ENCODE assay signal across 8 cellular contexts in the genomic region with DNA sequence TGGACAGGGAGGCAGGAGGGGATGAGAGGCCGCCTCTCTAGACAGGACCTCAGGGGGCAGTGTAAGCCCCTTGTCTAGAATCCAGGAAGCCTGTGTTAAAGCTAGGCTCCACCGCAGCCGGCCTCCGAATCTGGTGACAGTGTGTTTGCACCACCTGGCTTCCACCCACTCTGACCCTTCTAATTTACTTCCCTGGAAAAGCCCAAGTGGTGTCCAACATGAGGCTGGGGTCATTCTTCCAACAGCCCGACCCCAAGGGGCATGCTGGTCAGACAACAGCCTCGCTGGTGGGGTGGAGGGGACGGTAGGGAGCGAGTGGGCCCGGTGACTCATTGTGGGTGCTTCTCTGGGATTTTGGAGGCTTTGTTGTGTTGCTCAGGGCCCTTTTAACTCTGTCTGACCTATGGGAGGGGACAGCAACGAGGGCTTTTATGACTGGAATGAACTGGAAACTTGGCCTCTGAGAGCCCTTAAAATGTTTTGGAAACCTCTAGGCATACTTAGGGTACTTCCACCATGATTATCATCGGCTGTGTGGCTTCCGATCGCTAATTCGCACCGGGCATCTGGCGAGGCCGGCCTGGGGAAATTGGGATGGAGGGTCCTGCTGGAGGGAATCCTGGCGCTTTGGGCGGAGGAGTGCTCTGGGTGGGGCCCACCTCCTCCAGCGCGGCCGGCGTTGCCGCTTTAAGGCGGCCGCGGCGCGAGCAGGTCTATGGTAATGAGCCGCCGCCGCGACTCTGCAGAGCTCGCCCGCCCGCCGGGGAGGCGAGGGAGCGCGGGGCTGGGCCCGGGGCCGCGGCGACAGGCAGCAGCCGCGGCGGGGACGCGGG. TPM values are rescaled to one million over a fixed set of nuclear protein-coding genes. Genes with fewer than 3 reads are reported as not detected.
A peak's percentile ranks its signal among the peaks of the same experiment; 100 is the strongest.
DNase-seq lines count a peak whose midpoint lies in the region; ATAC-seq and TF ChIP-seq lines count a peak whose summit lies in the region.

A gene with protein sequence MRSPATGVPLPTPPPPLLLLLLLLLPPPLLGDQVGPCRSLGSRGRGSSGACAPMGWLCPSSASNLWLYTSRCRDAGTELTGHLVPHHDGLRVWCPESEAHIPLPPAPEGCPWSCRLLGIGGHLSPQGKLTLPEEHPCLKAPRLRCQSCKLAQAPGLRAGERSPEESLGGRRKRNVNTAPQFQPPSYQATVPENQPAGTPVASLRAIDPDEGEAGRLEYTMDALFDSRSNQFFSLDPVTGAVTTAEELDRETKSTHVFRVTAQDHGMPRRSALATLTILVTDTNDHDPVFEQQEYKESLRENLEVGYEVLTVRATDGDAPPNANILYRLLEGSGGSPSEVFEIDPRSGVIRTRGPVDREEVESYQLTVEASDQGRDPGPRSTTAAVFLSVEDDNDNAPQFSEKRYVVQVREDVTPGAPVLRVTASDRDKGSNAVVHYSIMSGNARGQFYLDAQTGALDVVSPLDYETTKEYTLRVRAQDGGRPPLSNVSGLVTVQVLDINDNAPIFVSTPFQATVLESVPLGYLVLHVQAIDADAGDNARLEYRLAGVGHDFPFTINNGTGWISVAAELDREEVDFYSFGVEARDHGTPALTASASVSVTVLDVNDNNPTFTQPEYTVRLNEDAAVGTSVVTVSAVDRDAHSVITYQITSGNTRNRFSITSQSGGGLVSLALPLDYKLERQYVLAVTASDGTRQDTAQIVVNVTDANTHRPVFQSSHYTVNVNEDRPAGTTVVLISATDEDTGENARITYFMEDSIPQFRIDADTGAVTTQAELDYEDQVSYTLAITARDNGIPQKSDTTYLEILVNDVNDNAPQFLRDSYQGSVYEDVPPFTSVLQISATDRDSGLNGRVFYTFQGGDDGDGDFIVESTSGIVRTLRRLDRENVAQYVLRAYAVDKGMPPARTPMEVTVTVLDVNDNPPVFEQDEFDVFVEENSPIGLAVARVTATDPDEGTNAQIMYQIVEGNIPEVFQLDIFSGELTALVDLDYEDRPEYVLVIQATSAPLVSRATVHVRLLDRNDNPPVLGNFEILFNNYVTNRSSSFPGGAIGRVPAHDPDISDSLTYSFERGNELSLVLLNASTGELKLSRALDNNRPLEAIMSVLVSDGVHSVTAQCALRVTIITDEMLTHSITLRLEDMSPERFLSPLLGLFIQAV (N-terminal part only) (plus strand): TSS at position 743 of the 833 bp plus-strand sequence. CDS start 541 bp downstream, outside the sequence.

- H3K4me1 Mint-ChIP-seq in endothelial cell (ENCODE audit: unreplicated experiment) (peaks cover 13% of the 10 kb centered on the region), mesothelial cell of epicardium (peaks cover 17% of the 10 kb centered on the region)

- H3K27ac Mint-ChIP-seq in endothelial cell (ENCODE audit: unreplicated experiment) (no peak within 1 kb of the TSS), mesothelial cell of epicardium (no peak within 1 kb of the TSS)

- CTCF ChIA-PET in AG04450 (lab: Charles Lee) = interaction anchor here (2.1 kb wide), 1 partner anchor 10 kb away, joined by 6 read pairs; no protein-coding TSS in a partner anchor

- H3K36me3 Mint-ChIP-seq in endothelial cell (ENCODE audit: low read depth, unreplicated experiment) = no peaks in the 10 kb centered on the region
- peaks cover 19% of the 10 kb centered on the region for H3K36me3 Mint-ChIP-seq in mesothelial cell of epicardium

- TF ChIP-seq CTCF in AG04450 (IDR thresholded peaks at IDR 0.05; ENCODE audit: low read depth, low read length) = no peak
- no peak for TF ChIP-seq CTCF in endothelial cell (IDR thresholded peaks at IDR 0.05; ENCODE audit: unreplicated experiment)
- TF ChIP-seq CTCF in mesothelial cell of epicardium (IDR thresholded peaks at IDR 0.05; ENCODE audit: unreplicated experiment) = no peak

- POLR2A ChIA-PET in AG04450 (lab: Yijun Ruan, JAX) = no interaction called here

- H3K4me3 ChIP-seq in AG04450 (ENCODE audit: low read depth, low read length) = peak within 1 kb of the TSS; percentile 54

- peak; percentile 64 for ATAC-seq in GM18861 (IDR thresholded peaks at IDR 0.05; ENCODE audit: unreplicated experiment)
- peak; percentile 75 for ATAC-seq in HG03103 (IDR thresholded peaks at IDR 0.05; ENCODE audit: low read depth, unreplicated experiment)

- H3K27me3 ChIP-seq in AG04450 (ENCODE audit: control insufficient read depth, insufficient read depth, low read length) = no peaks in the 10 kb centered on the region

- peaks cover 19% of the 10 kb centered on the region for H3K27me3 Mint-ChIP-seq in endothelial cell (ENCODE audit: unreplicated experiment)
- peaks cover 2% of the 10 kb centered on the region for H3K27me3 Mint-ChIP-seq in mesothelial cell of epicardium (ENCODE audit: low read depth)

- H3K27ac ChIP-seq in AG04450 (ENCODE audit: low read depth, low read length) = no peak within 1 kb of the TSS

- DNase-seq in AG04450 (ENCODE audit: low read depth, low spot score) (no peak), NCI-H69 (lab: John Stamatoyannopoulos, UW) (peak; percentile 87), endothelial cell (ENCODE audit: low spot score) (peak; percentile 60), mesothelial cell of epicardium (ENCODE audit: low spot score in 2 of 2, unreplicated experiment in 2 of 2) (peak; percentile 50 to 65)
- peak; percentile 83 for DNase-seq in activated CD8-positive, alpha-beta memory T cell treated with anti-CD3 and anti-CD28 coated beads for 24 hours
- DNase-seq in stimulated activated CD8-positive, alpha-beta memory T cell treated with anti-CD3 and anti-CD28 coated beads, Interleukin-7, amount 100 ng/mL, for 1 hour (ENCODE audit: low read depth in 2 of 2) = peak; percentile 10 to 13

- H3K4me3 Mint-ChIP-seq in endothelial cell (ENCODE audit: unreplicated experiment) (no peak within 1 kb of the TSS), mesothelial cell of epicardium (peak within 1 kb of the TSS; percentile 66)

- H3K9me3 Mint-ChIP-seq in endothelial cell (ENCODE audit: unreplicated experiment) = no peaks in the 10 kb centered on the region
- H3K9me3 Mint-ChIP-seq in mesothelial cell of epicardium = no peaks in the 10 kb centered on the region

- peaks cover 17% of the 10 kb centered on the region for H3K9me3 ChIP-seq in AG04450 (ENCODE audit: control insufficient read depth, insufficient read depth, low read length)

RNA-seq across cellular contexts. Expression of the gene that starts here (rescaled TPM):
- polyA plus RNA-seq in AG04450 (2011; rRNA removed) = 1.1 and 1.8 TPM in 2 replicates
- 5.1 and 7.2 TPM in 2 replicates for polyA minus RNA-seq in AG04450 (2011; rRNA and poly(A)+ RNA removed)
- total RNA-seq in endothelial cell (ENCODE audit: unreplicated experiment) (1.6 TPM), mesothelial cell of epicardium (24.9 to 27.1 TPM (median 25.0 TPM) in 3 replicates)
